2 cellular contexts compared by ENCODE assay signal in genomic region chr1:154951901-154952657, GRCh38.
TF ChIP-seq lines count a peak whose summit lies in the region.

No MANE protein-coding gene starts in this region.

TF ChIP-seq in GM12891, 5 proteins besides CTCF, POLR2A, EP300 and RAD21:
- TF ChIP-seq POLR2AphosphoS5 (IDR thresholded peaks at IDR 0.05; ENCODE audit: low read depth, low read length) (no peak), SPI1 (IDR thresholded peaks at IDR 0.05; ENCODE audit: low read depth, low read length) (0 out of 2 replicates have a peak, but pooled peaks have one; percentile 13)

TF ChIP-seq in GM12878, 131 proteins besides CTCF, POLR2A, EP300 and RAD21:
- TF ChIP-seq IKZF1 (conservative IDR thresholded peaks at IDR 0.05) (0 out of 2 replicates have a peak, but pooled peaks have one; percentile 27), EZH2 (IDR thresholded peaks at IDR 0.05; ENCODE audit: borderline replicate concordance, control insufficient read depth, low read depth, low read length) (no peak), NR2C2 (IDR thresholded peaks at IDR 0.05; ENCODE audit: borderline replicate concordance, control insufficient read depth, insufficient read length, low read depth) (no peak), PKNOX1 (IDR thresholded peaks at IDR 0.05) (no peak), NBN (IDR thresholded peaks at IDR 0.05) (0 out of 2 replicates have a peak, but pooled peaks have one; percentile 25), RAD51 (IDR thresholded peaks at IDR 0.05) (no peak), TCF12 (IDR thresholded peaks at IDR 0.05; ENCODE audit: low read depth, low read length) (0 out of 2 replicates have a peak, but pooled peaks have one; percentile 1), SIN3A (IDR thresholded peaks at IDR 0.05; ENCODE audit: low read depth, low read length) (no peak), SP1 (IDR thresholded peaks at IDR 0.05; ENCODE audit: low read depth, low read length) (no peak), RB1 (IDR thresholded peaks at IDR 0.05; ENCODE audit: borderline replicate concordance) (no peak), HDAC2 (IDR thresholded peaks at IDR 0.05) (no peak), NFXL1 (IDR thresholded peaks at IDR 0.05; ENCODE audit: borderline replicate concordance) (no peak), RELB (IDR thresholded peaks at IDR 0.05; ENCODE audit: low read depth) (peak; percentile 56; the same call in 1 of the 2 replicates), ZNF622 (IDR thresholded peaks at IDR 0.05) (no peak), PRDM15 (CRISPR knock-in tag; IDR thresholded peaks at IDR 0.05) (no peak), POU2F2 (IDR thresholded peaks at IDR 0.05; ENCODE audit: borderline replicate concordance, low read depth, low read length) (no peak)
- TF ChIP-seq, protein P1, sequence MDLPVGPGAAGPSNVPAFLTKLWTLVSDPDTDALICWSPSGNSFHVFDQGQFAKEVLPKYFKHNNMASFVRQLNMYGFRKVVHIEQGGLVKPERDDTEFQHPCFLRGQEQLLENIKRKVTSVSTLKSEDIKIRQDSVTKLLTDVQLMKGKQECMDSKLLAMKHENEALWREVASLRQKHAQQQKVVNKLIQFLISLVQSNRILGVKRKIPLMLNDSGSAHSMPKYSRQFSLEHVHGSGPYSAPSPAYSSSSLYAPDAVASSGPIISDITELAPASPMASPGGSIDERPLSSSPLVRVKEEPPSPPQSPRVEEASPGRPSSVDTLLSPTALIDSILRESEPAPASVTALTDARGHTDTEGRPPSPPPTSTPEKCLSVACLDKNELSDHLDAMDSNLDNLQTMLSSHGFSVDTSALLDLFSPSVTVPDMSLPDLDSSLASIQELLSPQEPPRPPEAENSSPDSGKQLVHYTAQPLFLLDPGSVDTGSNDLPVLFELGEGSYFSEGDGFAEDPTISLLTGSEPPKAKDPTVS (IDR thresholded peaks at IDR 0.05; ENCODE audit: low read depth, low read length): no peak
- TF ChIP-seq, protein P2, sequence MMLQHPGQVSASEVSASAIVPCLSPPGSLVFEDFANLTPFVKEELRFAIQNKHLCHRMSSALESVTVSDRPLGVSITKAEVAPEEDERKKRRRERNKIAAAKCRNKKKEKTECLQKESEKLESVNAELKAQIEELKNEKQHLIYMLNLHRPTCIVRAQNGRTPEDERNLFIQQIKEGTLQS (IDR thresholded peaks at IDR 0.05; ENCODE audit: borderline replicate concordance, extremely low read depth, low read depth, low read length): no peak
- TF ChIP-seq, protein P3, sequence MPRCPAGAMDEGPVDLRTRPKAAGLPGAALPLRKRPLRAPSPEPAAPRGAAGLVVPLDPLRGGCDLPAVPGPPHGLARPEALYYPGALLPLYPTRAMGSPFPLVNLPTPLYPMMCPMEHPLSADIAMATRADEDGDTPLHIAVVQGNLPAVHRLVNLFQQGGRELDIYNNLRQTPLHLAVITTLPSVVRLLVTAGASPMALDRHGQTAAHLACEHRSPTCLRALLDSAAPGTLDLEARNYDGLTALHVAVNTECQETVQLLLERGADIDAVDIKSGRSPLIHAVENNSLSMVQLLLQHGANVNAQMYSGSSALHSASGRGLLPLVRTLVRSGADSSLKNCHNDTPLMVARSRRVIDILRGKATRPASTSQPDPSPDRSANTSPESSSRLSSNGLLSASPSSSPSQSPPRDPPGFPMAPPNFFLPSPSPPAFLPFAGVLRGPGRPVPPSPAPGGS (IDR thresholded peaks at IDR 0.05; ENCODE audit: borderline replicate concordance, insufficient read depth, low read depth, low read length, poor library complexity, severe bottlenecking): no peak
